In the genomic region with DNA sequence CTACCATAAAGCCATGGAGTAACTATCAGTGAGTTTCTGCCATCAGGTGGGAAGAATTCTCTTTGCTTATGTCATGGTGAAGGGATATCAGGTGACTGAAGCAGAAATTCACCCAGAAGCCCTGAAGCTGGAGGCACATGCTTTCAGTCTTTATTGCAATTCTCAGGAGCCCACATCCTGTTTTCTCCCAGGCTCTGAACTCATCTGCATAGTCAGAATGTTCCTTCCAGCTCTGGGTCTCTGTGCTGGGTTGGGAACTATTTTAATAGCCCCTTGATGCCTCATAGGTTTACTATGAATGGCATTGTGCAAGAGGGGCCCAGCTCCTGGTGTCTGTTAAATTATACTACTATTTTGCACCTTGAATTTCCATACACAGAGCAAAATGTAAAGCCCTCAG, we compare ENCODE assay signal across 12 cellular contexts.
A peak's percentile ranks its signal among the peaks of the same experiment; 100 is the strongest.
DNase-seq lines count a peak whose midpoint lies in the region; ATAC-seq and TF ChIP-seq lines count a peak whose summit lies in the region.
"Had no signal": no experiment of that assay in that cellular context is flagged by ENCODE, and none has a peak within 500 bp of the region (broad histone marks: within the 10 kb centered on the region; RNA-seq: fewer than 3 reads in every experiment).

No MANE protein-coding gene starts in this region.

- H3K4me2 ChIP-seq in smooth muscle cell, result no peak overlapping the region

- no peaks in the 10 kb centered on the region for H3K79me2 ChIP-seq in smooth muscle cell (ENCODE audit: low read depth)

- H3K36me3 Mint-ChIP-seq in WTC11, result no peaks in the 10 kb centered on the region
- H3K36me3 Mint-ChIP-seq: mesothelial cell of epicardium; stimulated activated naive B cell treated with anti-CD40 and anti-IgM and Interleukin-4, amounts not matched to agents 10 μg/mL and 1 μg/mL and 100 μg/mL, for 72 hours had no signal

- intact Hi-C loops in sigmoid colon (cut with DNase I), result no loop called here

- H3K9me3 ChIP-seq in sigmoid colon (no peaks in the 10 kb centered on the region), smooth muscle cell (replicated peaks; ENCODE audit: low read depth) (no peaks in the 10 kb centered on the region)

- H3K9me3 Mint-ChIP-seq in WTC11, result no peaks in the 10 kb centered on the region
- H3K9me3 Mint-ChIP-seq: mesothelial cell of epicardium had no signal

- H3K27me3 ChIP-seq in sigmoid colon, result no peaks in the 10 kb centered on the region
- H3K27me3 ChIP-seq in smooth muscle cell (ENCODE audit: low read depth), result no peaks in the 10 kb centered on the region

- ATAC-seq in WTC11 (peak; percentile 76), GM21786 (IDR thresholded peaks at IDR 0.05; ENCODE audit: unreplicated experiment) (no peak)
- ATAC-seq: stimulated activated naive B cell treated with anti-CD40 and anti-IgM and Interleukin-4, amounts not matched to agents 10 μg/mL and 1 μg/mL and 100 μg/mL, for 72 hours had no signal

- no peaks in the 10 kb centered on the region for H3F3A ChIP-seq in smooth muscle cell (ENCODE audit: low read depth)

- H3K4me1 ChIP-seq in sigmoid colon (no peaks in the 10 kb centered on the region), smooth muscle cell (ENCODE audit: low read depth) (no peaks in the 10 kb centered on the region)

- H2AFZ ChIP-seq in smooth muscle cell (ENCODE audit: low read depth), result no peak overlapping the region

- no peaks in the 10 kb centered on the region for H3K27me3 Mint-ChIP-seq in WTC11 (ENCODE audit: low read depth)
- H3K27me3 Mint-ChIP-seq: stimulated activated naive B cell treated with anti-CD40 and anti-IgM and Interleukin-4, amounts not matched to agents 10 μg/mL and 1 μg/mL and 100 μg/mL, for 72 hours had no signal

- no peak overlapping the region for H3K4me3 ChIP-seq in sigmoid colon
- H3K4me3 ChIP-seq in smooth muscle cell, result no peak overlapping the region

- DNase-seq in COLO829 (ENCODE audit: low spot score) (peak; percentile 9), HCEC 1CT (peak; percentile 75), WTC11 (ENCODE audit: low spot score) (no peak), iris pigment epithelial cell (ENCODE audit: low read depth) (peak; percentile 91), T-helper 9 cell (no peak), sigmoid colon (no peak), smooth muscle cell (lab: John Stamatoyannopoulos, UW; ENCODE audit: unreplicated experiment) (no peak)
- DNase-seq: NCI-H187 treated with DMSO at 0.1 percent for 48 hours; stimulated activated CD4-positive, alpha-beta T cell treated with anti-CD3 and anti-CD28 coated beads, Interleukin-12 subunit alpha, Interleukin-12 subunit beta, amount 100 ng/mL, for 4 hours; stimulated activated naive B cell treated with anti-CD40 and anti-IgM and Interleukin-4, amounts not matched to agents 10 μg/mL and 1 μg/mL and 100 μg/mL, for 72 hours had no signal

- TF ChIP-seq CTCF in WTC11 (IDR thresholded peaks at IDR 0.05) (no peak), sigmoid colon (IDR thresholded peaks at IDR 0.05) (no peak), smooth muscle cell (IDR thresholded peaks at IDR 0.05; ENCODE audit: borderline replicate concordance, insufficient read depth, poor library complexity, severe bottlenecking) (no peak)

- CTCF ChIA-PET in WTC11 (lab: Charles Lee), result no interaction called here

- no peak overlapping the region for H3K27ac Mint-ChIP-seq in WTC11
- H3K27ac Mint-ChIP-seq: mesothelial cell of epicardium; stimulated activated naive B cell treated with anti-CD40 and anti-IgM and Interleukin-4, amounts not matched to agents 10 μg/mL and 1 μg/mL and 100 μg/mL, for 72 hours had no signal

- POLR2A ChIA-PET in WTC11 (lab: Charles Lee), result no interaction called here

- H3K36me3 ChIP-seq in sigmoid colon, result no peaks in the 10 kb centered on the region
- H3K36me3 ChIP-seq in smooth muscle cell (ENCODE audit: low read depth), result no peaks in the 10 kb centered on the region

- TF ChIP-seq POLR2A in sigmoid colon (IDR thresholded peaks at IDR 0.05), result no peak

- H4K20me1 ChIP-seq in smooth muscle cell (ENCODE audit: low read depth), result no peaks in the 10 kb centered on the region

- peaks cover 10% of the 10 kb centered on the region for H3K4me1 Mint-ChIP-seq in WTC11
- H3K4me1 Mint-ChIP-seq: stimulated activated naive B cell treated with anti-CD40 and anti-IgM and Interleukin-4, amounts not matched to agents 10 μg/mL and 1 μg/mL and 100 μg/mL, for 72 hours had no signal

- H3K27ac ChIP-seq in sigmoid colon (no peak overlapping the region), smooth muscle cell (ENCODE audit: low read depth) (no peak overlapping the region)

- H3K9ac ChIP-seq in smooth muscle cell (ENCODE audit: low read depth), result no peak overlapping the region

- no peak overlapping the region for H3K4me3 Mint-ChIP-seq in WTC11
- H3K4me3 Mint-ChIP-seq: mesothelial cell of epicardium; stimulated activated naive B cell treated with anti-CD40 and anti-IgM and Interleukin-4, amounts not matched to agents 10 μg/mL and 1 μg/mL and 100 μg/mL, for 72 hours had no signal

- TF ChIP-seq EP300 in sigmoid colon (IDR thresholded peaks at IDR 0.05), result no peak

TF ChIP-seq in WTC11, 78 proteins besides CTCF, POLR2A, EP300 and RAD21:
- TF ChIP-seq, protein P1, sequence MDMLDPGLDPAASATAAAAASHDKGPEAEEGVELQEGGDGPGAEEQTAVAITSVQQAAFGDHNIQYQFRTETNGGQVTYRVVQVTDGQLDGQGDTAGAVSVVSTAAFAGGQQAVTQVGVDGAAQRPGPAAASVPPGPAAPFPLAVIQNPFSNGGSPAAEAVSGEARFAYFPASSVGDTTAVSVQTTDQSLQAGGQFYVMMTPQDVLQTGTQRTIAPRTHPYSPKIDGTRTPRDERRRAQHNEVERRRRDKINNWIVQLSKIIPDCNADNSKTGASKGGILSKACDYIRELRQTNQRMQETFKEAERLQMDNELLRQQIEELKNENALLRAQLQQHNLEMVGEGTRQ (CRISPR knock-in tag; IDR thresholded peaks at IDR 0.05), result 0 out of 2 replicates have a peak, but pooled peaks have one; percentile 26
- TF ChIP-seq, protein P2, sequence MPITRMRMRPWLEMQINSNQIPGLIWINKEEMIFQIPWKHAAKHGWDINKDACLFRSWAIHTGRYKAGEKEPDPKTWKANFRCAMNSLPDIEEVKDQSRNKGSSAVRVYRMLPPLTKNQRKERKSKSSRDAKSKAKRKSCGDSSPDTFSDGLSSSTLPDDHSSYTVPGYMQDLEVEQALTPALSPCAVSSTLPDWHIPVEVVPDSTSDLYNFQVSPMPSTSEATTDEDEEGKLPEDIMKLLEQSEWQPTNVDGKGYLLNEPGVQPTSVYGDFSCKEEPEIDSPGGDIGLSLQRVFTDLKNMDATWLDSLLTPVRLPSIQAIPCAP (CRISPR knock-in tag; IDR thresholded peaks at IDR 0.05), result no peak
- no peak for TF ChIP-seq IRF2 (CRISPR knock-in tag; IDR thresholded peaks at IDR 0.05; ENCODE audit: borderline replicate concordance, low read depth)
- TF ChIP-seq, protein P3, sequence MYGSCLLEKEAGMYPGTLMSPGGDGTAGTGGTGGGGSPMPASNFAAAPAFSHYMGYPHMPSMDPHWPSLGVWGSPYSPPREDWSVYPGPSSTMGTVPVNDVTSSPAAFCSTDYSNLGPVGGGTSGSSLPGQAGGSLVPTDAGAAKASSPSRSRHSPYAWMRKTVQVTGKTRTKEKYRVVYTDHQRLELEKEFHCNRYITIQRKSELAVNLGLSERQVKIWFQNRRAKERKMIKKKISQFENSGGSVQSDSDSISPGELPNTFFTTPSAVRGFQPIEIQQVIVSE (CRISPR knock-in tag; IDR thresholded peaks at IDR 0.05; ENCODE audit: borderline replicate concordance), result no peak
TF ChIP-seq in WTC11: peak in this region for 1.

Comparison
In these comparisons a context has a peak if more than half of its experiments do, and no peak if none do; other contexts are left out.
1. DNase-seq: peak in COLO829 (single experiment), HCEC 1CT (single experiment) and iris pigment epithelial cell (single experiment); none in WTC11 (single experiment), T-helper 9 cell (single experiment), sigmoid colon (single experiment) and smooth muscle cell (single experiment).